In genomic region chr3:30609930-30610701, GRCh38 we compare ENCODE assay signal across 10 cellular contexts. TPM values are rescaled to one million over a fixed set of nuclear protein-coding genes. Genes with fewer than 3 reads are reported as not detected.
DNase-seq lines count a peak whose midpoint lies in the region; ATAC-seq and TF ChIP-seq lines count a peak whose summit lies in the region.
"Had no signal": no experiment of that assay in that cellular context is flagged by ENCODE, and none has a peak within 500 bp of the region (broad histone marks: within the 10 kb centered on the region; RNA-seq: fewer than 3 reads in every experiment).

No MANE protein-coding gene starts in this region.

- H3K27me3 ChIP-seq in hepatocyte (no peaks in the 10 kb centered on the region), SJCRH30 (no peaks in the 10 kb centered on the region)

- H3K9me2 ChIP-seq in hepatocyte (replicated peaks; ENCODE audit: insufficient read depth): no peaks in the 10 kb centered on the region

- H2AFZ ChIP-seq in hepatocyte: no peak overlapping the region

- H3K9me3 ChIP-seq in hepatocyte (ENCODE audit: low read depth) (no peaks in the 10 kb centered on the region), SJCRH30 (replicated peaks) (no peaks in the 10 kb centered on the region), mucosa of descending colon (no peaks in the 10 kb centered on the region)

- H3K4me1 Mint-ChIP-seq in IgD-negative memory B cell: peaks cover 64 to 76% (median 74%) of the 10 kb centered on the region in 3 donors
- H3K4me1 Mint-ChIP-seq in activated T-helper 2 cell treated with anti-CD3 and anti-CD28 coated beads, Interferon-gamma antibody, Interleukin-2, Interleukin-4, amounts not matched to agents 10 μg/mL and 5 μg/mL and 100 μg/mL, durations not matched to agents 14 hours and 24 hours and 36 hours (ENCODE audit: low read depth): peaks cover 73% of the 10 kb centered on the region
- H3K4me1 Mint-ChIP-seq in stimulated activated effector memory CD8-positive, alpha-beta T cell treated with anti-CD3 and anti-CD28 coated beads, Interleukin-12 subunit alpha, Interleukin-12 subunit beta, amount 100 ng/mL, for 72 hours: peaks cover 68% of the 10 kb centered on the region

- H3K79me2 ChIP-seq in hepatocyte: peaks cover 85% of the 10 kb centered on the region

- TF ChIP-seq CTCF in hepatocyte (IDR thresholded peaks at IDR 0.05; ENCODE audit: poor library complexity): no peak
- TF ChIP-seq CTCF in mucosa of descending colon (IDR thresholded peaks at IDR 0.05): no peak

- H3K4me1 ChIP-seq in hepatocyte (ENCODE audit: insufficient read depth) (peaks cover 19% of the 10 kb centered on the region), SJCRH30 (no peaks in the 10 kb centered on the region), mucosa of descending colon (ENCODE audit: low read depth) (peaks cover 8% of the 10 kb centered on the region)

- no peak for DNase-seq in activated T-helper 2 cell treated with anti-CD3 and anti-CD28 coated beads, Interferon-gamma antibody, Interleukin-2, Interleukin-4, amounts not matched to agents 10 μg/mL and 5 μg/mL and 100 μg/mL, durations not matched to agents 14 hours and 24 hours and 36 hours (ENCODE audit: low spot score)
- no peak for DNase-seq in hepatocyte (ENCODE audit: low spot score)
- no peak for DNase-seq in stimulated activated effector memory CD8-positive, alpha-beta T cell treated with anti-CD3 and anti-CD28 coated beads, Interleukin-12 subunit alpha, Interleukin-12 subunit beta, amount 100 ng/mL, for 72 hours (ENCODE audit: low spot score in 2 of 2)
- DNase-seq in NCI-H1048 (lab: John Stamatoyannopoulos, UW): no peak
- no peak for DNase-seq in SJCRH30
- DNase-seq in OCI-M1 (lab: John Stamatoyannopoulos, UW): no peak
- no peak for DNase-seq in mucosa of descending colon
- DNase-seq: MM.1S, nephron progenitor cell had no signal

- 93% methylated on average over 4 of the region's 4 CpGs for WGBS in hepatocyte (ENCODE audit: low lambda C conversion rate, missing lambda C conversion rate)

- no peaks in the 10 kb centered on the region for H3K27me3 Mint-ChIP-seq in IgD-negative memory B cell
- H3K27me3 Mint-ChIP-seq in activated T-helper 2 cell treated with anti-CD3 and anti-CD28 coated beads, Interferon-gamma antibody, Interleukin-2, Interleukin-4, amounts not matched to agents 10 μg/mL and 5 μg/mL and 100 μg/mL, durations not matched to agents 14 hours and 24 hours and 36 hours (ENCODE audit: low read depth): no peaks in the 10 kb centered on the region

- H3K36me3 ChIP-seq in hepatocyte (replicated peaks; ENCODE audit: insufficient read depth, low read depth) (no peaks in the 10 kb centered on the region), SJCRH30 (no peaks in the 10 kb centered on the region), mucosa of descending colon (ENCODE audit: low read depth) (no peaks in the 10 kb centered on the region)

- H3K4me3 ChIP-seq in hepatocyte: no peak overlapping the region
- no peak overlapping the region for H3K4me3 ChIP-seq in SJCRH30
- H3K4me3 ChIP-seq in mucosa of descending colon: no peak overlapping the region

- H3K27ac Mint-ChIP-seq in IgD-negative memory B cell: peak overlapping the region; percentile 96 to 99 (median 97)
- H3K27ac Mint-ChIP-seq in activated T-helper 2 cell treated with anti-CD3 and anti-CD28 coated beads, Interferon-gamma antibody, Interleukin-2, Interleukin-4, amounts not matched to agents 10 μg/mL and 5 μg/mL and 100 μg/mL, durations not matched to agents 14 hours and 24 hours and 36 hours: peak overlapping the region; percentile 77
- peak overlapping the region; percentile 89 for H3K27ac Mint-ChIP-seq in stimulated activated effector memory CD8-positive, alpha-beta T cell treated with anti-CD3 and anti-CD28 coated beads, Interleukin-12 subunit alpha, Interleukin-12 subunit beta, amount 100 ng/mL, for 72 hours
- H3K27ac Mint-ChIP-seq: nephron progenitor cell had no signal

- ATAC-seq in stimulated activated effector memory CD8-positive, alpha-beta T cell treated with anti-CD3 and anti-CD28 coated beads, Interleukin-12 subunit alpha, Interleukin-12 subunit beta, amount 100 ng/mL, for 72 hours: no peak
- no peak for ATAC-seq in mucosa of descending colon

- no peaks in the 10 kb centered on the region for H3K9me3 Mint-ChIP-seq in IgD-negative memory B cell
- no peaks in the 10 kb centered on the region for H3K9me3 Mint-ChIP-seq in activated T-helper 2 cell treated with anti-CD3 and anti-CD28 coated beads, Interferon-gamma antibody, Interleukin-2, Interleukin-4, amounts not matched to agents 10 μg/mL and 5 μg/mL and 100 μg/mL, durations not matched to agents 14 hours and 24 hours and 36 hours
- H3K9me3 Mint-ChIP-seq in stimulated activated effector memory CD8-positive, alpha-beta T cell treated with anti-CD3 and anti-CD28 coated beads, Interleukin-12 subunit alpha, Interleukin-12 subunit beta, amount 100 ng/mL, for 72 hours: no peaks in the 10 kb centered on the region
- H3K9me3 Mint-ChIP-seq: nephron progenitor cell had no signal

- H3K27ac ChIP-seq in hepatocyte: no peak overlapping the region
- no peak overlapping the region for H3K27ac ChIP-seq in SJCRH30

- H4K20me1 ChIP-seq in hepatocyte (ENCODE audit: insufficient read depth, poor library complexity, severe bottlenecking): peaks cover 32% of the 10 kb centered on the region

- peak overlapping the region; percentile 91 to 98 (median 97) for H3K4me3 Mint-ChIP-seq in IgD-negative memory B cell
- peak overlapping the region; percentile 87 for H3K4me3 Mint-ChIP-seq in activated T-helper 2 cell treated with anti-CD3 and anti-CD28 coated beads, Interferon-gamma antibody, Interleukin-2, Interleukin-4, amounts not matched to agents 10 μg/mL and 5 μg/mL and 100 μg/mL, durations not matched to agents 14 hours and 24 hours and 36 hours (ENCODE audit: low read depth)
- peak overlapping the region; percentile 82 for H3K4me3 Mint-ChIP-seq in stimulated activated effector memory CD8-positive, alpha-beta T cell treated with anti-CD3 and anti-CD28 coated beads, Interleukin-12 subunit alpha, Interleukin-12 subunit beta, amount 100 ng/mL, for 72 hours
- H3K4me3 Mint-ChIP-seq: nephron progenitor cell had no signal

- H3K36me3 Mint-ChIP-seq in IgD-negative memory B cell: no peaks in the 10 kb centered on the region
- peaks cover 31% of the 10 kb centered on the region for H3K36me3 Mint-ChIP-seq in activated T-helper 2 cell treated with anti-CD3 and anti-CD28 coated beads, Interferon-gamma antibody, Interleukin-2, Interleukin-4, amounts not matched to agents 10 μg/mL and 5 μg/mL and 100 μg/mL, durations not matched to agents 14 hours and 24 hours and 36 hours (ENCODE audit: low read depth)
- H3K36me3 Mint-ChIP-seq in stimulated activated effector memory CD8-positive, alpha-beta T cell treated with anti-CD3 and anti-CD28 coated beads, Interleukin-12 subunit alpha, Interleukin-12 subunit beta, amount 100 ng/mL, for 72 hours: peaks cover 88% of the 10 kb centered on the region

- peak overlapping the region; percentile 84 for H3K4me2 ChIP-seq in hepatocyte

- intact Hi-C loops in activated T-helper 2 cell treated with anti-CD3 and anti-CD28 coated beads, Interferon-gamma antibody, Interleukin-2, Interleukin-4, amounts not matched to agents 10 μg/mL and 5 μg/mL and 100 μg/mL, durations not matched to agents 14 hours and 24 hours and 36 hours (cut with micrococcal nuclease): loop anchor here (2.0 to 10.0 kb wide), 6 partner anchors 31 to 922 kb away; partner anchors contain the start of gene STT3B
- intact Hi-C loops in mucosa of descending colon (cut with DNase I, micrococcal nuclease): no loop called here

RNA-seq across cellular contexts. Expression of gene TGFBR2, which starts 3.7 kb away (rescaled TPM):
- polyA plus RNA-seq in IgD-negative memory B cell (76.8 TPM), hepatocyte (30.2 and 42.2 TPM in 2 replicates)
- total RNA-seq in activated T-helper 2 cell treated with anti-CD3 and anti-CD28 coated beads, Interferon-gamma antibody, Interleukin-2, Interleukin-4, amounts not matched to agents 10 μg/mL and 5 μg/mL and 100 μg/mL, durations not matched to agents 14 hours and 24 hours and 36 hours: 19.5 and 19.8 TPM in 2 replicates
- total RNA-seq in hepatocyte (50.5 and 52.8 TPM in 2 replicates), mucosa of descending colon (100 to 1,000 TPM in 1 of 3 donors, 10 to 100 TPM in 2; 39.0 to 134 (median 71.4) TPM)
- total RNA-seq in SJCRH30 (2014; rRNA removed; shearing (Covaris generic)): 16.9 and 17.8 TPM in 2 replicates
